ENCODE assay signal across 8 cellular contexts in genomic region chr4:170089274-170089742, GRCh38. TPM values are rescaled to one million over a fixed set of nuclear protein-coding genes. Genes with fewer than 3 reads are reported as not detected.
DNase-seq lines count a peak whose midpoint lies in the region; ATAC-seq and TF ChIP-seq lines count a peak whose summit lies in the region.

No MANE protein-coding gene starts in this region.

- H3K4me3 Mint-ChIP-seq in activated T-cell treated with anti-CD3 and anti-CD28 coated beads, Interleukin-2, amount 50 U/mL, for 24 hours, result peak overlapping the region; percentile 57
- H3K4me3 Mint-ChIP-seq in nephron progenitor cell, result peak overlapping the region; percentile 95

- no peaks in the 10 kb centered on the region for H3K9me3 ChIP-seq in OCI-LY7 (ENCODE audit: low read length)

- no peaks in the 10 kb centered on the region for H3K79me2 ChIP-seq in OCI-LY7 (ENCODE audit: insufficient read depth, low read depth, low read length)

- ATAC-seq in HG03469 (IDR thresholded peaks at IDR 0.05; ENCODE audit: unreplicated experiment), result no peak

- CTCF ChIA-PET in OCI-LY7 (lab: Charles Lee; ENCODE audit: unreplicated experiment), result no interaction called here

- H3K27me3 Mint-ChIP-seq in activated T-cell treated with anti-CD3 and anti-CD28 coated beads, Interleukin-2, amount 50 U/mL, for 24 hours, result peaks cover 49% of the 10 kb centered on the region
- no peaks in the 10 kb centered on the region for H3K27me3 Mint-ChIP-seq in nephron progenitor cell (ENCODE audit: low read depth, poor library complexity)

- in situ Hi-C loops in KBM-7 (cut with MboI; ENCODE audit: low pct_unique_long_range_greater_than_20kb, low sequenced_read_pairs), result no loop called here

- DNase-seq in activated T-cell treated with anti-CD3 and anti-CD28 coated beads, Interleukin-2, amount 50 U/mL, for 24 hours, result no peak
- no peak for DNase-seq in activated T-cell treated with anti-CD3 and anti-CD28 coated beads, Interleukin-2, amount 50 U/mL, for 1 hour
- DNase-seq in KBM-7 (peak; percentile 55), UCSD-AML1 (lab: John Stamatoyannopoulos, UW; ENCODE audit: unreplicated experiment) (peak; percentile 60), fibroblast of villous mesenchyme (ENCODE audit: low read depth) (peak; percentile 40), nephron progenitor cell (peak; percentile 44), OCI-LY7 (ENCODE audit: low spot score) (no peak)

- no peaks in the 10 kb centered on the region for H3K36me3 ChIP-seq in OCI-LY7 (ENCODE audit: insufficient read depth, low read length)

- no peaks in the 10 kb centered on the region for H4K20me1 ChIP-seq in OCI-LY7 (ENCODE audit: insufficient read depth, low read length)

- H2AFZ ChIP-seq in OCI-LY7 (ENCODE audit: low read length), result no peak overlapping the region

- POLR2A ChIA-PET in OCI-LY7 (lab: Charles Lee), result no interaction called here

- H3K27ac Mint-ChIP-seq in activated T-cell treated with anti-CD3 and anti-CD28 coated beads, Interleukin-2, amount 50 U/mL, for 24 hours, result no peak overlapping the region
- peak overlapping the region; percentile 94 for H3K27ac Mint-ChIP-seq in nephron progenitor cell

- H3K36me3 Mint-ChIP-seq in activated T-cell treated with anti-CD3 and anti-CD28 coated beads, Interleukin-2, amount 50 U/mL, for 24 hours (ENCODE audit: low read depth), result no peaks in the 10 kb centered on the region
- peaks cover 40% of the 10 kb centered on the region for H3K36me3 Mint-ChIP-seq in nephron progenitor cell (ENCODE audit: low read depth)

- no TSS peak for BruUV-seq in OCI-LY7 (replicated peaks; lab: Mats Ljungman, UMichigan)

- no peak overlapping the region for H3K4me2 ChIP-seq in OCI-LY7 (ENCODE audit: low read length)

- no peak overlapping the region for H3K27ac ChIP-seq in OCI-LY7 (ENCODE audit: low read depth, low read length, poor library complexity, severe bottlenecking)

- H3K9me2 ChIP-seq in OCI-LY7 (ENCODE audit: insufficient read depth, low read length), result no peaks in the 10 kb centered on the region

- H3K4me3 ChIP-seq in fibroblast of villous mesenchyme (ENCODE audit: low read depth, low read length) (peak overlapping the region; percentile 74), OCI-LY7 (ENCODE audit: low read depth, low read length, poor library complexity, severe bottlenecking) (no peak overlapping the region)

- intact Hi-C loops in OCI-LY7 (cut with micrococcal nuclease; ENCODE audit: unreplicated experiment), result no loop called here

- H3K4me1 ChIP-seq in OCI-LY7 (ENCODE audit: insufficient read depth, low read length, poor library complexity, severe bottlenecking), result no peaks in the 10 kb centered on the region

- peaks cover 13% of the 10 kb centered on the region for H3K4me1 Mint-ChIP-seq in activated T-cell treated with anti-CD3 and anti-CD28 coated beads, Interleukin-2, amount 50 U/mL, for 24 hours (ENCODE audit: low read depth)
- peaks cover 48% of the 10 kb centered on the region for H3K4me1 Mint-ChIP-seq in nephron progenitor cell

- H3K9me3 Mint-ChIP-seq in activated T-cell treated with anti-CD3 and anti-CD28 coated beads, Interleukin-2, amount 50 U/mL, for 24 hours, result no peaks in the 10 kb centered on the region
- peaks cover 4% of the 10 kb centered on the region for H3K9me3 Mint-ChIP-seq in nephron progenitor cell

- TF ChIP-seq CTCF in fibroblast of villous mesenchyme (IDR thresholded peaks at IDR 0.05; ENCODE audit: insufficient read depth, low read depth, low read length) (no peak), nephron progenitor cell (IDR thresholded peaks at IDR 0.05) (no peak), OCI-LY7 (conservative IDR thresholded peaks at IDR 0.05; ENCODE audit: low read length) (no peak)

RNA-seq across cellular contexts. Expression of gene AADAT, which starts 0.4 kb away (rescaled TPM):
- 3.9 TPM in 2 replicates for total RNA-seq in fibroblast of villous mesenchyme
- not detected in 2 replicates for total RNA-seq in OCI-LY7 (2014; rRNA removed; shearing (Covaris generic))
- not detected in 2 replicates for total RNA-seq in OCI-LY7 (2022)

Comparison
In these comparisons a context has a peak if more than half of its experiments do, and no peak if none do; other contexts are left out.
1. DNase-seq: peak in KBM-7 (single experiment), UCSD-AML1 (single experiment), fibroblast of villous mesenchyme (single experiment) and nephron progenitor cell (single experiment); none in activated T-cell treated with anti-CD3 and anti-CD28 coated beads, Interleukin-2, amount 50 U/mL, for 24 hours (single experiment), activated T-cell treated with anti-CD3 and anti-CD28 coated beads, Interleukin-2, amount 50 U/mL, for 1 hour (single experiment) and OCI-LY7 (single experiment).